In the genomic region with DNA sequence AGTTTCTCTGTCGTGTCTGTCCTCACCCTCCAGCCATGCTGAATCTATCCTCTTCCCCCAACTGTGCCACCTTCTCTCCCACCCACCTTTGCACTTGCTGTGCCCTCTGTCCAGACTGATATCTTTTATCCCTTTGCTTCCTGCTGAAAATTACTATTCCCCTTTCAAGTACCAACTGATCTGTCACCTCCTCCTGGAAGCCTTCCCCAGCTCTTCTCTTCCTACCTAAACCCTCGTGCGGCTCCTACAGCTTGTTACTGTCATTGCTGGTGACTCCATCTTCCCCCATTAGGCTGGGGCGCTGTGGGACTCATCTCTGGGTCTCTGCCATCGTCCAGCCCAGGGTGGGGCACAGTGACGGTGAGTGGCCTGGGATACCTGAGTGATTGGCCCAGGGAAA, we compare ENCODE assay signal across 39 cellular contexts. TPM values are rescaled to one million over a fixed set of nuclear protein-coding genes. Genes with fewer than 3 reads are reported as not detected.
"Had no signal": no experiment of that assay in that cellular context is flagged by ENCODE, and none has a peak within 500 bp of the region (broad histone marks: within the 10 kb centered on the region; RNA-seq: fewer than 3 reads in every experiment).

No MANE protein-coding gene starts in this region.

- H2AFZ ChIP-seq: PC-9 had no signal

- ATAC-seq: Panc1, Right ventricle myocardium inferior, SK-N-SH treated with all-trans-retinoic acid at 6 μM for 48 hours had no signal

- FAIRE-seq: RCC 7860 had no signal

- H3K4me3 ChIP-seq: MG63, PC-9, SJCRH30, SK-N-MC had no signal

- H3K27ac ChIP-seq: PC-9, RWPE1, SJCRH30, SK-N-MC had no signal

- H3K4me2 ChIP-seq: PC-9 had no signal

- H3K9me3 ChIP-seq: MG63, SJCRH30 had no signal

- DNase-seq: Kasumi-1, KG1, MG63, NCI-H1048, NCI-H1092 treated with DMSO at 0.1 percent for 48 hours, NCI-H1105 treated with DMSO at 0.1 percent for 48 hours, NCI-H1417, NCI-H1436, NCI-H146, NCI-H1694, NCI-H187, NCI-H1930, NCI-H2029 treated with DMSO at 0.1 percent for 48 hours, NCI-H2081 treated with DMSO at 0.1 percent for 48 hours, NCI-H2107, NCI-H2171, NCI-H226, NCI-H446 treated with DMSO at 0.1 percent for 48 hours, NCI-H510A, NCI-H524, NCI-H526, NCI-H69, NCI-H748 treated with DMSO at 0.1 percent for 48 hours, NCI-H82, PC-9, SHP77, SIG-M5, SJCRH30, SW 1271 had no signal

- H3K36me3 ChIP-seq: MG63, SJCRH30 had no signal

- H3K27me3 ChIP-seq: MG63 had no signal

RNA-seq across cellular contexts. Expression of gene BPIFB6, which starts 1.1 kb away (rescaled TPM):
- total RNA-seq: M059J, OCI-LY7, PC-9, Right ventricle myocardium inferior, RPMI7951, SJCRH30, SK-MEL-5 had no signal

RNA-seq across cellular contexts. Expression of gene BPIFB3, which starts 21.1 kb away (rescaled TPM):
- total RNA-seq: M059J, OCI-LY7, PC-9, Right ventricle myocardium inferior, RPMI7951, SK-MEL-5 had no signal

RNA-seq across cellular contexts. Expression of gene BPIFB2, which starts 25.1 kb away (rescaled TPM):
- total RNA-seq: M059J, OCI-LY7, PC-9, Right ventricle myocardium inferior, RPMI7951, SJCRH30, SK-MEL-5 had no signal

RNA-seq across cellular contexts. Expression of gene SUN5, which starts 28.3 kb away (rescaled TPM):
- total RNA-seq: M059J, OCI-LY7, PC-9, Right ventricle myocardium inferior, RPMI7951, SJCRH30, SK-MEL-5 had no signal

RNA-seq across cellular contexts. Expression of gene BPIFB4, which starts 46.9 kb away (rescaled TPM):
- total RNA-seq: M059J, OCI-LY7, PC-9, Right ventricle myocardium inferior, RPMI7951, SK-MEL-5 had no signal
